In the genomic region with DNA sequence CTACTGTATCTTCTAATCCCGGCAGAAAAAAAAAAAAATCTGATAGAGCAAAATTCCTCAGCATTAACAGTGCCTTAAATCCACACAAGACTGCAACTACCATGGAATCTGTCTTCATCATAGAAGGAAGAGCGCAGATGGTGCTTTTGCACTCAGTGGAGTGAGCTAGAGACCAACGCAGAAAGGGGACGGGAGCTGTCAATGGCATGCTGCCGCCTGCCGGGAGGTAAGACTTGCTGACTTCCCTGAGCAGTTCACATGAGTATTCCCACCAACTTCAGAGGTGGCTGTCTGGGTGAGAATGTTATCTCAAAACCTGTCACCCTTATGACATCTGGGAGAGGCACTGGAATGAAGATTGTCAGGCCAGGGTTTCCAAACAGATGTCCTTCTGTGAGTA, we compare ENCODE assay signal across 15 cellular contexts.
"Had no signal": no experiment of that assay in that cellular context is flagged by ENCODE, and none has a peak within 500 bp of the region (broad histone marks: within the 10 kb centered on the region; RNA-seq: fewer than 3 reads in every experiment).

No MANE protein-coding gene starts in this region.

- H3K27me3 ChIP-seq: brain microvascular endothelial cell, esophagus squamous epithelium, left lung, tibial nerve had no signal

- DNase-seq: activated CD4-positive, alpha-beta T cell treated with anti-CD3 and anti-CD28 coated beads, Interleukin-2, amount 10 ng/mL, durations not matched to agents 7 days and 5 days; activated CD4-positive, CD25-positive, alpha-beta regulatory T cell; activated CD8-positive, alpha-beta T cell treated with anti-CD3 and anti-CD28 coated beads, Interleukin-2, amount 10 ng/mL, durations not matched to agents 7 days and 5 days; activated naive CD4-positive, alpha-beta T cell treated with Interleukin-2 at 50 U/mL for 16 hours; activated naive CD8-positive, alpha-beta T cell treated with anti-CD3 and anti-CD28 coated beads, Interleukin-2, amount 10 ng/mL, durations not matched to agents 7 days and 5 days; activated T-cell treated with anti-CD3 and anti-CD28 coated beads, Interleukin-2, amount 50 U/mL, for 24 hours; aorta; brain microvascular endothelial cell; effector CD4-positive, alpha-beta T cell; esophagus squamous epithelium; left lung; mammary epithelial cell; stimulated activated CD4-positive, alpha-beta T cell treated with anti-CD3 and anti-CD28 coated beads, Interleukin-2, amount 100 ng/mL, for 24 hours; stimulated activated naive CD4-positive, alpha-beta T cell treated with Interleukin-2 at 50 U/mL for 16 hours had no signal

- H3K36me3 ChIP-seq: brain microvascular endothelial cell, esophagus squamous epithelium, left lung had no signal

- H3K9me3 ChIP-seq: esophagus squamous epithelium, left lung, tibial nerve had no signal

- ATAC-seq: activated CD8-positive, alpha-beta T cell treated with anti-CD3 and anti-CD28 coated beads, Interleukin-2, amount 10 ng/mL, durations not matched to agents 7 days and 5 days; left lung had no signal

- H3K4me3 ChIP-seq: esophagus squamous epithelium, left lung, tibial nerve had no signal

- H3K27ac ChIP-seq: brain microvascular endothelial cell, esophagus squamous epithelium, left lung, tibial nerve had no signal
